ENCODE assay signal across 8 cellular contexts in genomic region chr19:664913-665443, GRCh38. TPM values are rescaled to one million over a fixed set of nuclear protein-coding genes. Genes with fewer than 3 reads are reported as not detected.
A peak's percentile ranks its signal among the peaks of the same experiment; 100 is the strongest.
DNase-seq lines count a peak whose midpoint lies in the region; ATAC-seq and TF ChIP-seq lines count a peak whose summit lies in the region.

No MANE protein-coding gene starts in this region.

- peaks cover 20% of the 10 kb centered on the region for H3K4me1 ChIP-seq in CD8-positive, alpha-beta memory T cell (ENCODE audit: insufficient read depth, low read length)

- TF ChIP-seq CTCF in natural killer cell (IDR thresholded peaks at IDR 0.05), result peak; percentile 83

- POLR2A ChIA-PET in CD8-positive, alpha-beta memory T cell (lab: Charles Lee), result no interaction called here

- H3K27ac ChIP-seq in CD8-positive, alpha-beta memory T cell (ENCODE audit: low read depth, low read length), result no peak overlapping the region

- DNase-seq in CD8-positive, alpha-beta memory T cell, result peak; percentile 65 to 82 (median 73)
- peak; percentile 93 for DNase-seq in KBM-7
- DNase-seq in OCI-M2 (lab: John Stamatoyannopoulos, UW; ENCODE audit: unreplicated experiment), result peak; percentile 28
- DNase-seq in activated T-cell treated with anti-CD3 and anti-CD28 coated beads, Interleukin-2, amount 50 U/mL, for 48 hours, result peak; percentile 91 to 92
- peak; percentile 60 for DNase-seq in fibroblast of gingiva (ENCODE audit: low read depth)
- DNase-seq in natural killer cell, result peak; percentile 72

- H3K4me3 ChIP-seq in CD8-positive, alpha-beta memory T cell (ENCODE audit: low read length), result peak overlapping the region; percentile 14

- peak overlapping the region; percentile 14 to 100 (median 74) for H3K27ac Mint-ChIP-seq in CD8-positive, alpha-beta memory T cell
- peak overlapping the region; percentile 57 to 88 for H3K27ac Mint-ChIP-seq in natural killer cell
- H3K27ac Mint-ChIP-seq in stimulated activated memory B cell treated with anti-CD40 and anti-IgM and Interleukin-4, amounts not matched to agents 10 μg/mL and 1 μg/mL and 100 μg/mL, for 72 hours, result peak overlapping the region; percentile 49

- peaks cover 0 to 20% (median 0%) of the 10 kb centered on the region in 3 donors for H3K36me3 Mint-ChIP-seq in CD8-positive, alpha-beta memory T cell
- H3K36me3 Mint-ChIP-seq in natural killer cell, result no peaks in the 10 kb centered on the region
- peaks cover 7% of the 10 kb centered on the region for H3K36me3 Mint-ChIP-seq in stimulated activated memory B cell treated with anti-CD40 and anti-IgM and Interleukin-4, amounts not matched to agents 10 μg/mL and 1 μg/mL and 100 μg/mL, for 72 hours

- H3K4me1 Mint-ChIP-seq in CD8-positive, alpha-beta memory T cell, result peaks cover 11 to 33% (median 19%) of the 10 kb centered on the region in 3 donors
- peaks cover 32 to 39% of the 10 kb centered on the region in 2 donors for H3K4me1 Mint-ChIP-seq in natural killer cell
- H3K4me1 Mint-ChIP-seq in stimulated activated memory B cell treated with anti-CD40 and anti-IgM and Interleukin-4, amounts not matched to agents 10 μg/mL and 1 μg/mL and 100 μg/mL, for 72 hours, result peaks cover 42% of the 10 kb centered on the region

- peak overlapping the region; percentile 47 to 94 (median 75) for H3K4me3 Mint-ChIP-seq in CD8-positive, alpha-beta memory T cell
- peak overlapping the region; percentile 86 for H3K4me3 Mint-ChIP-seq in natural killer cell
- peak overlapping the region; percentile 48 for H3K4me3 Mint-ChIP-seq in stimulated activated memory B cell treated with anti-CD40 and anti-IgM and Interleukin-4, amounts not matched to agents 10 μg/mL and 1 μg/mL and 100 μg/mL, for 72 hours

- no peaks in the 10 kb centered on the region for H3K36me3 ChIP-seq in CD8-positive, alpha-beta memory T cell (ENCODE audit: insufficient read depth, low read length)

- no peaks in the 10 kb centered on the region for H3K9me3 ChIP-seq in CD8-positive, alpha-beta memory T cell (ENCODE audit: low read length)

- H3K27me3 Mint-ChIP-seq in CD8-positive, alpha-beta memory T cell, result peaks cover 7 to 11% of the 10 kb centered on the region in 2 donors
- H3K27me3 Mint-ChIP-seq in natural killer cell (ENCODE audit: low read depth in 2 of 2), result peaks cover 0 to 2% of the 10 kb centered on the region in 2 donors
- peaks cover 9% of the 10 kb centered on the region for H3K27me3 Mint-ChIP-seq in stimulated activated memory B cell treated with anti-CD40 and anti-IgM and Interleukin-4, amounts not matched to agents 10 μg/mL and 1 μg/mL and 100 μg/mL, for 72 hours

- intact Hi-C loops in natural killer cell (cut with micrococcal nuclease), result loop anchor here (1.0 to 5.0 kb wide), 5 partner anchors 37 to 153 kb away; partner anchors contain the start of genes BSG and PTBP1

- CTCF ChIA-PET in CD8-positive, alpha-beta memory T cell (lab: Charles Lee), result interaction anchor here (0.7 kb wide), 2 partner anchors 17 to 100 kb away, joined by 3 read pairs; no protein-coding TSS in a partner anchor

- H3K9me3 Mint-ChIP-seq in CD8-positive, alpha-beta memory T cell, result no peaks in the 10 kb centered on the region
- H3K9me3 Mint-ChIP-seq in natural killer cell, result no peaks in the 10 kb centered on the region
- H3K9me3 Mint-ChIP-seq in stimulated activated memory B cell treated with anti-CD40 and anti-IgM and Interleukin-4, amounts not matched to agents 10 μg/mL and 1 μg/mL and 100 μg/mL, for 72 hours, result no peaks in the 10 kb centered on the region

- in situ Hi-C loops in KBM-7 (cut with MboI; ENCODE audit: low pct_unique_long_range_greater_than_20kb, low sequenced_read_pairs), result no loop called here

- ATAC-seq in natural killer cell, result peak; percentile 16 to 40 (median 20)
- no peak for ATAC-seq in stimulated activated memory B cell treated with anti-CD40 and anti-IgM and Interleukin-4, amounts not matched to agents 10 μg/mL and 1 μg/mL and 100 μg/mL, for 72 hours
- ATAC-seq in GM18909 (IDR thresholded peaks at IDR 0.05; ENCODE audit: poor library complexity, unreplicated experiment), result no peak

- H3K27me3 ChIP-seq in CD8-positive, alpha-beta memory T cell (ENCODE audit: insufficient read depth, low read length, poor library complexity, severe bottlenecking), result no peaks in the 10 kb centered on the region

RNA-seq across cellular contexts. Expression of gene RNF126, which starts 2.0 kb away (rescaled TPM):
- total RNA-seq in CD8-positive, alpha-beta memory T cell, result 10 to 100 TPM; 89.6 to 95.5 TPM
- polyA plus RNA-seq in CD8-positive, alpha-beta memory T cell, result 100.0 TPM
- total RNA-seq in natural killer cell, result 100 to 1,000 TPM; 119 to 149 (median 146) TPM

RNA-seq across cellular contexts. Expression of gene FSTL3, which starts 11.2 kb away (rescaled TPM):
- 1 to 10 TPM; 7.7 to 8.0 TPM for total RNA-seq in CD8-positive, alpha-beta memory T cell
- 0.81 TPM for polyA plus RNA-seq in CD8-positive, alpha-beta memory T cell
- total RNA-seq in natural killer cell, result 1 to 10 TPM; 1.5 to 1.9 (median 1.5) TPM

RNA-seq across cellular contexts. Expression of gene FGF22, which starts 25.3 kb away (rescaled TPM):
- total RNA-seq in CD8-positive, alpha-beta memory T cell, result under 1 TPM; 0.20 to 0.22 TPM
- polyA plus RNA-seq in CD8-positive, alpha-beta memory T cell, result not detected
- under 1 TPM; 0.31 to 0.58 (median 0.41) TPM for total RNA-seq in natural killer cell

RNA-seq across cellular contexts. Expression of gene PRSS57, which starts 30.3 kb away (rescaled TPM):
- total RNA-seq in CD8-positive, alpha-beta memory T cell, result not detected
- polyA plus RNA-seq in CD8-positive, alpha-beta memory T cell, result not detected
- total RNA-seq in natural killer cell, result 10 to 100 TPM in 1 of 3 donors, 1 to 10 TPM in 2; 1.5 to 11.7 (median 4.5) TPM

RNA-seq across cellular contexts. Expression of gene POLRMT, which starts 31.6 kb away (rescaled TPM):
- 10 to 100 TPM; 75.2 to 77.3 TPM for total RNA-seq in CD8-positive, alpha-beta memory T cell
- polyA plus RNA-seq in CD8-positive, alpha-beta memory T cell, result 58.8 TPM
- total RNA-seq in natural killer cell, result 10 to 100 TPM; 57.2 to 58.5 (median 57.6) TPM

Comparison
In these comparisons a context has a peak if more than half of its experiments do, and no peak if none do; other contexts are left out.
1. DNase-seq: peak in every context shown above with its lines; median percentile 93 in KBM-7; 92 in activated T-cell treated with anti-CD3 and anti-CD28 coated beads, Interleukin-2, amount 50 U/mL, for 48 hours; 73 in CD8-positive, alpha-beta memory T cell; 72 in natural killer cell; 60 in fibroblast of gingiva; 28 in OCI-M2.
2. ATAC-seq: peak in natural killer cell (3 of 3); none in stimulated activated memory B cell treated with anti-CD40 and anti-IgM and Interleukin-4, amounts not matched to agents 10 μg/mL and 1 μg/mL and 100 μg/mL, for 72 hours (single experiment) and GM18909 (single experiment).
3. Peak in every context shown above with its lines, with median percentiles within 50 percentile points of each other: H3K27ac Mint-ChIP-seq and H3K4me3 Mint-ChIP-seq.